ENCODE assay signal across 9 cellular contexts in genomic region chr1:20483833-20484525, GRCh38. TPM values are rescaled to one million over a fixed set of nuclear protein-coding genes. Genes with fewer than 3 reads are reported as not detected.
A peak's percentile ranks its signal among the peaks of the same experiment; 100 is the strongest.
DNase-seq lines count a peak whose midpoint lies in the region; ATAC-seq and TF ChIP-seq lines count a peak whose summit lies in the region.
"Had no signal": no experiment of that assay in that cellular context is flagged by ENCODE, and none has a peak within 500 bp of the region (broad histone marks: within the 10 kb centered on the region; RNA-seq: fewer than 3 reads in every experiment).

No MANE protein-coding gene starts in this region.

- DNase-seq in DMS 273 (lab: John Stamatoyannopoulos, UW; ENCODE audit: unreplicated experiment), result peak; percentile 71
- no peak for DNase-seq in DMS 273 treated with DMSO at 0.1 percent for 48 hours (lab: John Stamatoyannopoulos, UW)
- no peak for DNase-seq in RWPE2 (ENCODE audit: low spot score)
- no peak for DNase-seq in epithelial cell of prostate (ENCODE audit: low read depth, low spot score)
- DNase-seq in myocyte (ENCODE audit: low read depth), result peak; percentile 58
- DNase-seq in A172 (ENCODE audit: low spot score), result no peak

- peak overlapping the region; percentile 81 for H3K27ac ChIP-seq in RWPE2 (ENCODE audit: poor library complexity, severe bottlenecking)
- peak overlapping the region; percentile 88 for H3K27ac ChIP-seq in epithelial cell of prostate
- H3K27ac ChIP-seq: 22Rv1 had no signal

- no peaks in the 10 kb centered on the region for H3K27me3 ChIP-seq in RWPE2 (ENCODE audit: insufficient read depth, poor library complexity, severe bottlenecking)

- H3K9me3 ChIP-seq in RWPE2 (ENCODE audit: severe bottlenecking), result no peaks in the 10 kb centered on the region

- ATAC-seq in RWPE2 (ENCODE audit: low read depth) (peak; percentile 24), GM19324 (IDR thresholded peaks at IDR 0.05; ENCODE audit: low FRiP score, unreplicated experiment) (no peak), GM18498 (IDR thresholded peaks at IDR 0.05; ENCODE audit: unreplicated experiment) (no peak)

- H3K4me3 ChIP-seq in RWPE2 (ENCODE audit: severe bottlenecking), result peak overlapping the region; percentile 72

- peaks cover 18% of the 10 kb centered on the region for H3K4me1 ChIP-seq in RWPE2 (ENCODE audit: insufficient read depth, poor library complexity, severe bottlenecking)

- H3K36me3 ChIP-seq in RWPE2 (ENCODE audit: low read depth), result peaks cover 13% of the 10 kb centered on the region

- TF ChIP-seq CTCF in RWPE2 (IDR thresholded peaks at IDR 0.05; ENCODE audit: poor library complexity, severe bottlenecking), result peak; percentile 59

RNA-seq across cellular contexts. Expression of gene CAMK2N1, which starts 2.0 kb away (rescaled TPM):
- total RNA-seq in myocyte, result 8.4 and 11.4 TPM in 2 replicates
- polyA plus RNA-seq in myocyte (2012), result 13.6 TPM
- total RNA-seq in A172 (2014; rRNA removed; shearing (Covaris generic)), result 2.9 and 3.6 TPM in 2 replicates

RNA-seq across cellular contexts. Expression of gene MUL1, which starts 24.0 kb away (rescaled TPM):
- total RNA-seq in myocyte, result 37.6 and 42.4 TPM in 2 replicates
- polyA plus RNA-seq in myocyte (2012), result 40.5 TPM
- 26.6 and 26.9 TPM in 2 replicates for total RNA-seq in A172 (2014; rRNA removed; shearing (Covaris generic))

Comparison
In these comparisons a context has a peak if more than half of its experiments do, and no peak if none do; other contexts are left out.
1. DNase-seq: peak in DMS 273 (single experiment) and myocyte (single experiment); none in DMS 273 treated with DMSO at 0.1 percent for 48 hours (single experiment), RWPE2 (single experiment), epithelial cell of prostate (single experiment) and A172 (single experiment).